ENCODE assay signal across 11 cellular contexts in the genomic region with DNA sequence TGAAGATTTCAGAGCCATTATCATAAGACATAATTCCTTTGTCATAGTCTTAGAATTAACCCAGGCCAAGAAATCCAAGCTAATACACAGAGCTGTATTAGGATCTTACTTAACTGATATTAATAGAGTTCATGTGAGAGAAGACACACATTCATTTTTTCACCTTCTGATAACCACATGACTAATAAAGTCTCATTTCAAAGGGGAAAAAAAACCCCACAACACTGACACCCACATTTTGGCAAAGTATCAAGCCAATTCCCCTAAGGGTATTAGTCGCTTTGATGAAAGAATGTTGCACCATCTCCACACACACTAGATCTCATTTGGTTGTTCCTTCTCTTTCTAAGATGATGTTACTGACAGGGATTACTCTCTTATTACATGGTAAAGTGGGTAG.
"Had no signal": no experiment of that assay in that cellular context is flagged by ENCODE, and none has a peak within 500 bp of the region (broad histone marks: within the 10 kb centered on the region; RNA-seq: fewer than 3 reads in every experiment).

No MANE protein-coding gene starts in this region.

- ATAC-seq: gastroesophageal sphincter; stimulated activated naive CD8-positive, alpha-beta T cell treated with anti-CD3 and anti-CD28 coated beads, Interleukin-15, amount 100 ng/mL, for 72 hours had no signal

- DNase-seq: activated CD4-positive, alpha-beta memory T cell treated with anti-CD3 and anti-CD28 coated beads for 36 hours; activated CD4-positive, alpha-beta T cell treated with anti-CD3 and anti-CD28 coated beads for 1 hour; activated gamma-delta T cell treated with Interleukin-2 at 50 U/mL for 16 hours; activated naive CD8-positive, alpha-beta T cell treated with anti-CD3 and anti-CD28 coated beads for 36 hours; activated T-cell treated with anti-CD3 and anti-CD28 coated beads, Interleukin-2, amount 50 U/mL, for 48 hours; anterior cingulate cortex; kidney; stimulated activated CD4-positive, alpha-beta T cell treated with anti-CD3 and anti-CD28 coated beads, Interleukin-4, amount 100 ng/mL, for 4 hours; stimulated activated naive CD8-positive, alpha-beta T cell treated with anti-CD3 and anti-CD28 coated beads, Interleukin-15, amount 100 ng/mL, for 72 hours; testis had no signal
